19 cellular contexts compared by ENCODE assay signal in the genomic region with DNA sequence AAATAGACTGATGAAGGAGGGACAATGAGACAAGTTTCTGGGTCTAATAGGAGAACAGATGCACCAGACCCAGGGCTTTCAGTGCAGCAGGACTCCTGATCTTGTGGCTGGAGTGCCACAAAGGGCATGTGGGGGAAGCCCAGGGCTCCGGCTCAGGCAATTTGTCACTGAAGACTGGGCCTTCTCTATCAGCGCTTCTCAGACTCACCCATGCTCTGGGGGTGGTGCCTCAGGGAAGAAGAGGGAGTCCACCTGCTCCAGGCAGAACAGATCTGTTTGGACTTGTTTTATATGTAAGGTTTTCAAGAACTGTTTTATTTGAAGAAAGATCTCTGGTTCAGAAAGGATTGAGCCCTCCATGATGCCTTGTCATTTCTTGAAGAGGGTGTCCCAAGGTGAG.
DNase-seq lines count a peak whose midpoint lies in the region; ATAC-seq and TF ChIP-seq lines count a peak whose summit lies in the region.
"Had no signal": no experiment of that assay in that cellular context is flagged by ENCODE, and none has a peak within 500 bp of the region (broad histone marks: within the 10 kb centered on the region; RNA-seq: fewer than 3 reads in every experiment).

No MANE protein-coding gene starts in this region.

- H3K56ac ChIP-seq in H9 (ENCODE audit: insufficient read length, low read depth, low read length) (no peak overlapping the region), mesendoderm (ENCODE audit: low read length) (no peak overlapping the region)

- no peak overlapping the region for H3K4me3 ChIP-seq in RWPE2 (ENCODE audit: severe bottlenecking)
- H3K4me3 ChIP-seq in mesendoderm (ENCODE audit: low read length) = no peak overlapping the region
- H3K4me3 ChIP-seq: GM12878 had no signal

- H2BK12ac ChIP-seq in H9 (ENCODE audit: insufficient read length, low read depth, low read length) = no peak overlapping the region

- no peaks in the 10 kb centered on the region for H3K36me3 ChIP-seq in RWPE2 (ENCODE audit: low read depth)
- H3K36me3 ChIP-seq in mesendoderm (ENCODE audit: control insufficient read depth, insufficient read depth, low read length) = no peaks in the 10 kb centered on the region
- H3K36me3 ChIP-seq: BE2C had no signal

- H2BK15ac ChIP-seq in H9 (ENCODE audit: low read depth, low read length) = no peak overlapping the region
- H2BK15ac ChIP-seq in mesendoderm (replicated peaks; ENCODE audit: low read depth) = no peak overlapping the region

- no peaks in the 10 kb centered on the region for H3K4me1 ChIP-seq in H9 (ENCODE audit: insufficient read depth, low read length)
- no peaks in the 10 kb centered on the region for H3K4me1 ChIP-seq in RWPE2 (ENCODE audit: insufficient read depth, poor library complexity, severe bottlenecking)
- peaks cover 5% of the 10 kb centered on the region for H3K4me1 ChIP-seq in mesendoderm (ENCODE audit: control insufficient read depth, low read depth, low read length)

- H3K27ac ChIP-seq in H9 (ENCODE audit: insufficient read length, low read depth, low read length) (no peak overlapping the region), RWPE2 (ENCODE audit: poor library complexity, severe bottlenecking) (no peak overlapping the region), mesendoderm (ENCODE audit: low read depth, low read length) (no peak overlapping the region)

- no peaks in the 10 kb centered on the region for H4K20me1 ChIP-seq in H9 (ENCODE audit: control insufficient read depth, insufficient read depth, insufficient read length)

- no peaks in the 10 kb centered on the region for H3K36me3 Mint-ChIP-seq in H9 (ENCODE audit: insufficient read depth in 1 of 3, low read depth in 3 of 3)
- H3K36me3 Mint-ChIP-seq: CD4-positive, CD25-positive, alpha-beta regulatory T cell; CD8-positive, alpha-beta memory T cell had no signal

- DNase-seq in H9 (peak; percentile 10), RWPE2 (ENCODE audit: low spot score) (peak; percentile 55), mesendoderm (no peak), middle frontal gyrus (ENCODE audit: extremely low spot score, low spot score) (no peak), HK-2 (ENCODE audit: unreplicated experiment) (no peak), omental fat pad (ENCODE audit: low spot score) (no peak)
- DNase-seq: ACHN; BE2C; C1 segment of cervical spinal cord; CD4-positive, CD25-positive, alpha-beta regulatory T cell; CD8-positive, alpha-beta memory T cell; COR-L47; DMS153; DND-41; EL; GOT3; H7 had no signal

- TF ChIP-seq CTCF in H9 (conservative IDR thresholded peaks at IDR 0.05) = no peak
- no peak for TF ChIP-seq CTCF in RWPE2 (IDR thresholded peaks at IDR 0.05; ENCODE audit: poor library complexity, severe bottlenecking)
- no peak for TF ChIP-seq CTCF in omental fat pad (IDR thresholded peaks at IDR 0.05)

- H3K23ac ChIP-seq in H9 (ENCODE audit: insufficient read length, low read depth, low read length) (no peak overlapping the region), mesendoderm (ENCODE audit: low read length) (no peak overlapping the region)

- H3K4me3 Mint-ChIP-seq in H9 = no peak overlapping the region
- H3K4me3 Mint-ChIP-seq: CD4-positive, CD25-positive, alpha-beta regulatory T cell; CD8-positive, alpha-beta memory T cell; IgD-negative memory B cell had no signal

- H3K4ac ChIP-seq in H9 (ENCODE audit: low read depth, low read length) (no peak overlapping the region), mesendoderm (ENCODE audit: low read depth, low read length) (no peak overlapping the region)

- WGBS in H9 (ENCODE audit: extremely low coverage, insufficient read length, low lambda C conversion rate) = no CpG with 5 or more reads among the region's 2 CpGs
- no CpG with 5 or more reads among the region's 2 CpGs for WGBS in mesendoderm (ENCODE audit: extremely low coverage, insufficient coverage, low lambda C conversion rate)

- H3K27me3 ChIP-seq in H9 (ENCODE audit: insufficient read depth, low read length) = no peaks in the 10 kb centered on the region
- H3K27me3 ChIP-seq in RWPE2 (ENCODE audit: insufficient read depth, poor library complexity, severe bottlenecking) = no peaks in the 10 kb centered on the region
- H3K27me3 ChIP-seq in mesendoderm (ENCODE audit: insufficient read depth, low read length, poor library complexity) = no peaks in the 10 kb centered on the region
- H3K27me3 ChIP-seq: BE2C had no signal

- no peak overlapping the region for H2BK5ac ChIP-seq in H9 (ENCODE audit: insufficient read length, low read length)
- no peak overlapping the region for H2BK5ac ChIP-seq in mesendoderm (ENCODE audit: low read length)

- H4K8ac ChIP-seq in H9 (replicated peaks; ENCODE audit: insufficient read length, low read depth, low read length) (no peak overlapping the region), mesendoderm (ENCODE audit: low read depth, low read length) (no peak overlapping the region)

- H3K79me2 ChIP-seq in H9 (ENCODE audit: insufficient read depth, low read length) (no peaks in the 10 kb centered on the region), mesendoderm (ENCODE audit: control insufficient read depth, insufficient read depth, low read length) (no peaks in the 10 kb centered on the region)

- H2AFZ ChIP-seq in H9 (ENCODE audit: low read length) = no peak overlapping the region

- peaks cover 19 to 34% of the 10 kb centered on the region in 2 experiments for H3K4me1 Mint-ChIP-seq in H9
- H3K4me1 Mint-ChIP-seq: CD4-positive, CD25-positive, alpha-beta regulatory T cell; CD8-positive, alpha-beta memory T cell had no signal

- no peak overlapping the region for H3T11ph ChIP-seq in H9 (ENCODE audit: low read length)

- H3K18ac ChIP-seq in H9 (ENCODE audit: insufficient read length, low read depth, low read length) (no peak overlapping the region), mesendoderm (ENCODE audit: low read length) (no peak overlapping the region)

- H2AK5ac ChIP-seq in H9 (ENCODE audit: insufficient read length, low read length) (no peak overlapping the region), mesendoderm (ENCODE audit: low read length) (peak overlapping the region; percentile 22)

- peaks cover 12% of the 10 kb centered on the region for H3K27me3 Mint-ChIP-seq in H9 (ENCODE audit: low read depth)

- H3K79me1 ChIP-seq in H9 (ENCODE audit: insufficient read depth, low read depth, low read length, poor library complexity, severe bottlenecking) = no peaks in the 10 kb centered on the region
- H3K79me1 ChIP-seq in mesendoderm (ENCODE audit: low read length) = no peaks in the 10 kb centered on the region

- no peak overlapping the region for H3K14ac ChIP-seq in H9 (ENCODE audit: insufficient read depth, low read length)

- H3K9ac ChIP-seq in H9 (ENCODE audit: extremely low read depth, insufficient read length, low read length) (no peak overlapping the region), mesendoderm (ENCODE audit: low read length) (no peak overlapping the region)

- no peak overlapping the region for H3K4me2 ChIP-seq in H9 (ENCODE audit: insufficient read depth, insufficient read length, low read length)
- H3K4me2 ChIP-seq in mesendoderm (ENCODE audit: low read length) = no peak overlapping the region

- H4K91ac ChIP-seq in H9 (ENCODE audit: insufficient read length, low read depth, low read length) = no peak overlapping the region

- H4K5ac ChIP-seq in H9 (ENCODE audit: insufficient read length, low read depth, low read length) = no peak overlapping the region
- no peak overlapping the region for H4K5ac ChIP-seq in mesendoderm (ENCODE audit: low read length)

- H3K9me3 Mint-ChIP-seq in H9 = no peaks in the 10 kb centered on the region; a peak in 1 of 5 replicates
- H3K9me3 Mint-ChIP-seq: CD4-positive, CD25-positive, alpha-beta regulatory T cell; CD8-positive, alpha-beta memory T cell; IgD-negative memory B cell had no signal

- no peaks in the 10 kb centered on the region for H3K23me2 ChIP-seq in H9 (ENCODE audit: insufficient read length, low read depth, low read length, poor library complexity, severe bottlenecking)

- H2BK120ac ChIP-seq in H9 (ENCODE audit: low read depth, low read length, poor library complexity, severe bottlenecking) (no peak overlapping the region), mesendoderm (ENCODE audit: low read depth, low read length) (no peak overlapping the region)

- H3K9me3 ChIP-seq in H9 (ENCODE audit: control insufficient read depth, low read depth, low read length) (no peaks in the 10 kb centered on the region), RWPE2 (ENCODE audit: severe bottlenecking) (no peaks in the 10 kb centered on the region)
- H3K9me3 ChIP-seq: BE2C had no signal

- no peak overlapping the region; a peak in 1 of 7 replicates for H3K27ac Mint-ChIP-seq in H9
- H3K27ac Mint-ChIP-seq: CD8-positive, alpha-beta memory T cell had no signal

- no peak for ATAC-seq in RWPE2 (ENCODE audit: low read depth)
- ATAC-seq in omental fat pad (ENCODE audit: low FRiP score) = no peak
- ATAC-seq: GM12878 had no signal

- H2BK20ac ChIP-seq in H9 (ENCODE audit: low read depth, low read length, poor library complexity, severe bottlenecking) = no peak overlapping the region

Comparison
In these comparisons a context has a peak if more than half of its experiments do, and no peak if none do; other contexts are left out.
1. DNase-seq: peak in H9 (single experiment) and RWPE2 (single experiment); none in mesendoderm (single experiment), middle frontal gyrus (single experiment), HK-2 (single experiment) and omental fat pad (single experiment).